ENCODE assay signal across 19 cellular contexts in the genomic region with DNA sequence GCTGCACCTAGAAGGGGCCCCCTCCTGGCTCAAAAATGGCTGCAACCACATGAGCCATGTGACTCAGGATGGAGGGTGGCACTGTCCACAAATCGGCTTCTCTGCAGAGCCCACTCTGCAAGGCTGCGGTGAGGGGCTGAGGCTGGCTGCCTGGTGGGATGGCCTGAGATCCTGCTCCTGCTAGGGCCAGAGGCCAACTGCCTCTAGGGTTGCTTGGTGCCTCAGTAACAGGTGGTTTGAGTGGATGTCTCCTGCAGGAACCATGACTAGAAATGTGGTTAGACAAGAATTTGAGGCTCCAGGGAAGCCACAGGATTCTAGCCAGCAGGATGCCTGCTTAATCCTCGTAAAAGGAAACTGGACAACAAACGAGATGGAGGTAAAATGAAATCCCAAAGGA. TPM values are rescaled to one million over a fixed set of nuclear protein-coding genes. Genes with fewer than 3 reads are reported as not detected.
DNase-seq lines count a peak whose midpoint lies in the region; ATAC-seq, FAIRE-seq and TF ChIP-seq lines count a peak whose summit lies in the region.
"Had no signal": no experiment of that assay in that cellular context is flagged by ENCODE, and none has a peak within 500 bp of the region (broad histone marks: within the 10 kb centered on the region; RNA-seq: fewer than 3 reads in every experiment).

No MANE protein-coding gene starts in this region.

- no peaks in the 10 kb centered on the region for H3K79me2 ChIP-seq in astrocyte (ENCODE audit: insufficient read depth, low read length)

- ATAC-seq in left colon: no peak
- ATAC-seq in GM21528 (IDR thresholded peaks at IDR 0.05; ENCODE audit: low FRiP score, unreplicated experiment): no peak
- ATAC-seq: effector memory CD8-positive, alpha-beta T cell; HepG2; left ventricle myocardium superior; naive thymus-derived CD4-positive, alpha-beta T cell had no signal

- H3K27ac ChIP-seq in astrocyte (ENCODE audit: low read depth, low read length): no peak overlapping the region
- peak overlapping the region; percentile 57 for H3K27ac ChIP-seq in neutrophil
- H3K27ac ChIP-seq: prostate gland had no signal

- H3K4me3 Mint-ChIP-seq in HFFc6: no peak overlapping the region
- H3K4me3 Mint-ChIP-seq in astrocyte (ENCODE audit: unreplicated experiment): no peak overlapping the region
- H3K4me3 Mint-ChIP-seq: central memory CD8-positive, alpha-beta T cell; effector memory CD8-positive, alpha-beta T cell had no signal

- no peaks in the 10 kb centered on the region for H3K27me3 ChIP-seq in astrocyte (ENCODE audit: insufficient read depth, low read length)
- no peaks in the 10 kb centered on the region for H3K27me3 ChIP-seq in neutrophil

- intact Hi-C loops in left colon (cut with DNase I, micrococcal nuclease): no loop called here

- H3K27ac Mint-ChIP-seq in HFFc6 (no peak overlapping the region), astrocyte (ENCODE audit: unreplicated experiment) (no peak overlapping the region)

- H3K9me3 ChIP-seq in astrocyte (ENCODE audit: insufficient read depth, low read depth, low read length) (no peaks in the 10 kb centered on the region), neutrophil (no peaks in the 10 kb centered on the region)
- H3K9me3 ChIP-seq: prostate gland had no signal

- H3K4me1 ChIP-seq in astrocyte (ENCODE audit: insufficient read depth, low read length): no peaks in the 10 kb centered on the region
- H3K4me1 ChIP-seq in neutrophil (ENCODE audit: control insufficient read depth in 1 of 2, insufficient read depth in 1 of 2, low read depth in 1 of 2, low read length in 1 of 2): peaks cover 12 to 14% of the 10 kb centered on the region in 2 experiments
- H3K4me1 ChIP-seq: prostate gland had no signal

- H3K4me1 Mint-ChIP-seq in HFFc6 (ENCODE audit: low read depth) (peaks cover 35% of the 10 kb centered on the region), astrocyte (ENCODE audit: low read depth, unreplicated experiment) (peaks cover 31% of the 10 kb centered on the region)

- H2AFZ ChIP-seq in astrocyte (ENCODE audit: low read depth, low read length): no peak overlapping the region

- H3K4me3 ChIP-seq in astrocyte (ENCODE audit: insufficient read depth, low read depth, low read length) (no peak overlapping the region), neutrophil (ENCODE audit: low read depth in 1 of 2, low read length in 1 of 2) (no peak overlapping the region)
- H3K4me3 ChIP-seq: prostate gland had no signal

- H3K27me3 Mint-ChIP-seq in HFFc6 (ENCODE audit: insufficient read depth): no peaks in the 10 kb centered on the region; the same call in 1 of the 2 replicates
- H3K27me3 Mint-ChIP-seq in astrocyte (ENCODE audit: low read depth, unreplicated experiment): no peaks in the 10 kb centered on the region
- H3K27me3 Mint-ChIP-seq: central memory CD8-positive, alpha-beta T cell; effector memory CD8-positive, alpha-beta T cell; naive thymus-derived CD4-positive, alpha-beta T cell had no signal

- H3K36me3 Mint-ChIP-seq in HFFc6 (ENCODE audit: low read depth) (peaks cover 21% of the 10 kb centered on the region), astrocyte (ENCODE audit: low read depth, unreplicated experiment) (peaks cover 44% of the 10 kb centered on the region)

- H3K36me3 ChIP-seq in astrocyte (ENCODE audit: insufficient read depth, low read length) (peaks cover 7% of the 10 kb centered on the region), neutrophil (peaks cover 63% of the 10 kb centered on the region)

- FAIRE-seq in astrocyte (lab: Jason Lieb, UNC): no peak
- FAIRE-seq: HepG2 had no signal

- H3K9ac ChIP-seq in astrocyte (ENCODE audit: low read length): no peak overlapping the region

- H3K9me3 Mint-ChIP-seq in HFFc6 (no peaks in the 10 kb centered on the region), astrocyte (ENCODE audit: unreplicated experiment) (no peaks in the 10 kb centered on the region)
- H3K9me3 Mint-ChIP-seq: central memory CD8-positive, alpha-beta T cell; effector memory CD8-positive, alpha-beta T cell; naive thymus-derived CD4-positive, alpha-beta T cell had no signal

- DNase-seq in EH (ENCODE audit: low read depth) (peak; percentile 45), HFFc6 (peak; percentile 16), astrocyte (ENCODE audit: low read depth) (peak; percentile 30), NCI-H1417 (lab: John Stamatoyannopoulos, UW) (no peak), left colon (no peak)
- DNase-seq: activated CD4-positive, alpha-beta T cell treated with anti-CD3 and anti-CD28 coated beads, Interleukin-2, amount 50 U/mL, for 48 hours; effector memory CD8-positive, alpha-beta T cell; foreskin fibroblast; left ventricle myocardium superior; MV-4-11; naive thymus-derived CD4-positive, alpha-beta T cell; NCI-H2029 treated with DMSO at 0.1 percent for 48 hours; NCI-H524; stimulated activated CD4-positive, alpha-beta T cell treated with anti-CD3 and anti-CD28 coated beads, Interleukin-15, amount 100 ng/mL, for 24 hours had no signal

- peaks cover 30% of the 10 kb centered on the region for H4K20me1 ChIP-seq in astrocyte (ENCODE audit: insufficient read depth, low read length)

- no peak for TF ChIP-seq CTCF in HFFc6 (IDR thresholded peaks at IDR 0.05)
- TF ChIP-seq CTCF in astrocyte (IDR thresholded peaks at IDR 0.05; ENCODE audit: insufficient read depth, low read depth, low read length): no peak
- no peak for TF ChIP-seq CTCF in neutrophil (IDR thresholded peaks at IDR 0.05)

- no peak overlapping the region for H3K4me2 ChIP-seq in astrocyte (ENCODE audit: low read length)

RNA-seq across cellular contexts. Expression of a gene that starts 17.1 kb away (rescaled TPM):
- 10 to 100 TPM; 12.4 to 16.0 (median 13.9) TPM for total RNA-seq in HFFc6 (2021; fragmentation: NEBNext Ultra II Directional; extraction: Animal tissue kit (Norgen Biotek cat#: 25700))
- total RNA-seq in astrocyte (20.1 and 24.0 TPM in 2 replicates), left colon (10 to 100 TPM; 11.0 to 15.0 TPM)

RNA-seq across cellular contexts. Expression of a gene that starts 36.7 kb away (rescaled TPM):
- 10 to 100 TPM in 1 of 6 experiments, 1 to 10 TPM in 5; 8.3 to 11.3 (median 8.9) TPM for total RNA-seq in HFFc6 (2021; fragmentation: NEBNext Ultra II Directional; extraction: Animal tissue kit (Norgen Biotek cat#: 25700))
- total RNA-seq in astrocyte (21.4 and 22.3 TPM in 2 replicates), left colon (10 to 100 TPM in 1 of 2 donors, 1 to 10 TPM in 1; 8.1 to 21.9 TPM)

Comparison
In these comparisons a context has a peak if more than half of its experiments do, and no peak if none do; other contexts are left out.
1. DNase-seq: peak in EH (single experiment), HFFc6 (single experiment) and astrocyte (single experiment); none in NCI-H1417 (0 of 3) and left colon (0 of 2).